8 cellular contexts compared by ENCODE assay signal in the genomic region with DNA sequence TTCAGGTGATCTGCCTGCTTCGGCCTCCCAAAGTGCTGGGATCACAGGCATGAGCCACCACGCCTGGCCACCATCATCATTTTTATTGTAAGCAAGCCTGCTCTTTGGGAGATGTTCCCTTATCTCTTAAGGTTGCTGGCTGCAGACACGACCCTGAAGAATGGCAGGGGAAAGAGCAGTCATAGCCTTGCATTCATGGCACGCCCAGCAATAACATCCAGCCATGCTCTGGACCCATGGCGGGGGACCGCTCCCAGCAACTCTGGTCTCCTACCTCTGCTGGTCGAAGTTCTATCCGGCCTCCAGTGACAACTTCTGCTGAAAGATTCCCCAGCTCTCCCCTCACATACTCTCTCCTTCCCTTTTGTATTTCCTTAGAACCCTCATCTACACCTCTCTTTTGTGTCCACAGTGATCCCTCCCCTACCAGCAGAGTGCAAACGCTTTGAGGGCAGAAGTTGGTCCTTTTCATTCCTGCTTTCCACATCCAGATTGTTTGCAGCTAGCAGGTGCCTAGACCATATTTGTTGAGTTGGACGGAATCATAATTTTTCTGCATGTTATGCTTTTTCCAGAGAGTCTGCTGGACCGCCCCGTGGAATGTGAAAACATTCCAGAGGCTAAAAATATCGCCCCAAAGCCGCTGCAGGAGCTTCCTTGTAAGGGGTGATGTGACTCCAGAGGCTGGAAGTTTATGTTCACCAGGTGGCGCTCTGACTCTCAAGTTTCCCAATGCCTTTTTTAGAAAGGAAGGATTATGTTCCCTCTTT. TPM values are rescaled to one million over a fixed set of nuclear protein-coding genes. Genes with fewer than 3 reads are reported as not detected.
DNase-seq lines count a peak whose midpoint lies in the region; ATAC-seq, FAIRE-seq and TF ChIP-seq lines count a peak whose summit lies in the region.

No MANE protein-coding gene starts in this region.

- no peaks in the 10 kb centered on the region for H3K27me3 ChIP-seq in mammary epithelial cell (ENCODE audit: insufficient read depth, low read length)

- DNase-seq in AG09309 (ENCODE audit: low read depth) (peak; percentile 67), GM12891 (ENCODE audit: insufficient read length, low spot score) (no peak), RCC 7860 (ENCODE audit: low spot score) (peak; percentile 27), mammary epithelial cell (no peak), kidney (peak; percentile 75)
- peak; percentile 54 for DNase-seq in stimulated activated CD4-positive, alpha-beta T cell treated with anti-CD3 and anti-CD28 coated beads, Interleukin-15, amount 100 ng/mL, for 24 hours

- CTCF ChIA-PET in mammary epithelial cell (lab: Charles Lee; ENCODE audit: low non-redundant PET), result interaction anchor here (0.5 to 1.0 kb wide), 2 partner anchors 20 to 25 kb away, joined by 4 to 5 read pairs; no protein-coding TSS in a partner anchor

- H3K4me3 ChIP-seq in AG09309 (ENCODE audit: control insufficient read depth, low read depth, low read length), result no peak overlapping the region
- H3K4me3 ChIP-seq in mammary epithelial cell (replicated peaks in 1 of 3; ENCODE audit: insufficient read depth in 1 of 3, low read depth in 2 of 3, low read length in 3 of 3), result no peak overlapping the region
- H3K4me3 ChIP-seq in kidney (ENCODE audit: low read length in 2 of 2), result no peak overlapping the region

- in situ Hi-C loops in mammary epithelial cell (cut with MboI; ENCODE audit: low sequenced_read_pairs in 2 of 2), result no loop called here

- no peaks in the 10 kb centered on the region for H4K20me1 ChIP-seq in mammary epithelial cell (ENCODE audit: insufficient read depth, low read length)

- FAIRE-seq in GM12891 (lab: Jason Lieb, UNC), result peak; percentile 23
- FAIRE-seq in RCC 7860 (lab: Jason Lieb, UNC), result no peak
- FAIRE-seq in kidney (lab: Jason Lieb, UNC), result no peak

- H3K4me1 ChIP-seq in mammary epithelial cell (ENCODE audit: insufficient read depth, low read length) (peaks cover 6% of the 10 kb centered on the region), kidney (ENCODE audit: control insufficient read depth in 1 of 2, insufficient read depth in 1 of 2, low read depth in 1 of 2, low read length in 2 of 2) (peaks cover 0 to 10% of the 10 kb centered on the region in 2 donors)

- no peak for TF ChIP-seq POLR2A in GM12891 (IDR thresholded peaks at IDR 0.05; ENCODE audit: low read depth, low read length)

- no peak overlapping the region for H2AFZ ChIP-seq in mammary epithelial cell (ENCODE audit: low read depth, low read length)

- H3K36me3 ChIP-seq in mammary epithelial cell (ENCODE audit: insufficient read depth, low read length) (no peaks in the 10 kb centered on the region), kidney (ENCODE audit: control insufficient read depth in 1 of 2, insufficient read depth in 2 of 2, low read length in 2 of 2) (no peaks in the 10 kb centered on the region)

- WGBS in mammary epithelial cell (ENCODE audit: low coverage, missing lambda C conversion rate), result 38% methylated on average over 14 of the region's 15 CpGs

- H3K27ac ChIP-seq in mammary epithelial cell (ENCODE audit: insufficient read depth, low read depth, low read length), result no peak overlapping the region
- peak overlapping the region in 1 of 2 donors; percentile 72 for H3K27ac ChIP-seq in kidney (ENCODE audit: low read depth in 2 of 2, low read length in 2 of 2)

- intact Hi-C loops in mammary epithelial cell (cut with micrococcal nuclease), result loop anchor here (1.0 to 2.0 kb wide), 3 partner anchors 22 to 160 kb away; no protein-coding TSS in a partner anchor
- intact Hi-C loops in kidney (cut with DNase I), result no loop called here

- TF ChIP-seq CTCF in AG09309 (IDR thresholded peaks at IDR 0.05; ENCODE audit: control insufficient read depth, insufficient read depth, low read depth, low read length, missing control alignments) (peak; percentile 72), mammary epithelial cell (conservative IDR thresholded peaks at IDR 0.05 in 1 of 2, IDR thresholded peaks at IDR 0.05 in 1 of 2; ENCODE audit: extremely low read depth in 1 of 2, insufficient read depth in 1 of 2, low read depth in 1 of 2, low read length in 2 of 2) (peak; percentile 65 to 73), kidney (IDR thresholded peaks at IDR 0.05; ENCODE audit: borderline replicate concordance, extremely low read depth, insufficient read depth) (peak; percentile 55)

- peaks cover 11% of the 10 kb centered on the region for H3K79me2 ChIP-seq in mammary epithelial cell (ENCODE audit: insufficient read depth, low read length)

- H3K9ac ChIP-seq in mammary epithelial cell (ENCODE audit: insufficient read depth, low read length) (no peak overlapping the region), kidney (ENCODE audit: low read length in 2 of 2) (no peak overlapping the region)

- no TSS peak for BruUV-seq in mammary epithelial cell (replicated peaks; lab: Mats Ljungman, UMichigan)

- H3K9me3 ChIP-seq in mammary epithelial cell (replicated peaks; ENCODE audit: insufficient read depth, low read length) (no peaks in the 10 kb centered on the region), kidney (ENCODE audit: control insufficient read depth in 1 of 2, low read length in 2 of 2) (no peaks in the 10 kb centered on the region)

- ATAC-seq in HG03469 (IDR thresholded peaks at IDR 0.05; ENCODE audit: unreplicated experiment) (no peak), GM19467 (IDR thresholded peaks at IDR 0.05; ENCODE audit: unreplicated experiment) (no peak)

- dilution Hi-C loops in mammary epithelial cell (cut with HindIII; ENCODE audit: low sequenced_read_pairs), result no loop called here

- H3K4me2 ChIP-seq in mammary epithelial cell (ENCODE audit: insufficient read depth, low read depth, low read length), result no peak overlapping the region

TF ChIP-seq in GM12891, 5 proteins besides CTCF, POLR2A, EP300 and RAD21:
- TF ChIP-seq POU2F2 (IDR thresholded peaks at IDR 0.05; ENCODE audit: low read depth, low read length) (no peak), SPI1 (IDR thresholded peaks at IDR 0.05; ENCODE audit: low read depth, low read length) (no peak), PAX5 (IDR thresholded peaks at IDR 0.05; ENCODE audit: insufficient read depth, low read length, severe bottlenecking) (no peak), TAF1 (IDR thresholded peaks at IDR 0.05; ENCODE audit: low read depth, low read length) (no peak), POLR2AphosphoS5 (IDR thresholded peaks at IDR 0.05; ENCODE audit: low read depth, low read length) (no peak)

RNA-seq across cellular contexts. Expression of gene MARVELD1, which starts 4.4 kb away (rescaled TPM):
- 1.5 TPM for polyA plus RNA-seq in GM12891 (2012; ENCODE audit: low read depth, missing spikeins)
- total RNA-seq in mammary epithelial cell (10 to 100 TPM; 39.8 to 72.5 TPM), kidney (43.2 TPM)
- polyA plus RNA-seq in mammary epithelial cell (84.8 TPM), kidney (ENCODE audit: insufficient read depth, low read depth, low replicate concordance) (8.3 TPM)
- 74.7 TPM for polyA minus RNA-seq in mammary epithelial cell

RNA-seq across cellular contexts. Expression of gene AVPI1, which starts 22.1 kb away (rescaled TPM):
- 0.77 TPM for polyA plus RNA-seq in GM12891 (2012; ENCODE audit: low read depth, missing spikeins)
- total RNA-seq in mammary epithelial cell (10 to 100 TPM; 31.4 to 33.8 TPM), kidney (10.7 TPM)
- polyA plus RNA-seq in mammary epithelial cell (22.9 TPM), kidney (ENCODE audit: insufficient read depth, low read depth, low replicate concordance) (15.5 TPM)
- polyA minus RNA-seq in mammary epithelial cell, result 14.2 TPM

RNA-seq across cellular contexts. Expression of gene ZFYVE27, which starts 27.8 kb away (rescaled TPM):
- polyA plus RNA-seq in GM12891 (2012; ENCODE audit: low read depth, missing spikeins), result 14.6 TPM
- total RNA-seq in mammary epithelial cell (10 to 100 TPM; 26.8 to 33.5 TPM), kidney (34.4 TPM)
- polyA plus RNA-seq in mammary epithelial cell (14.3 TPM), kidney (ENCODE audit: insufficient read depth, low read depth, low replicate concordance) (23.3 TPM)
- polyA minus RNA-seq in mammary epithelial cell, result 9.4 TPM

Comparison
In these comparisons a context has a peak if more than half of its experiments do, and no peak if none do; other contexts are left out.
1. DNase-seq: peak in AG09309 (single experiment), RCC 7860 (single experiment), kidney (single experiment) and stimulated activated CD4-positive, alpha-beta T cell treated with anti-CD3 and anti-CD28 coated beads, Interleukin-15, amount 100 ng/mL, for 24 hours (single experiment); none in GM12891 (single experiment) and mammary epithelial cell (single experiment).
2. Peak in every context shown above with its lines, with median percentiles within 50 percentile points of each other: CTCF ChIP-seq.